6 cellular contexts compared by ENCODE assay signal in genomic region chr20:40694246-40694645, GRCh38. TPM values are rescaled to one million over a fixed set of nuclear protein-coding genes. Genes with fewer than 3 reads are reported as not detected.
"Had no signal": no experiment of that assay in that cellular context is flagged by ENCODE, and none has a peak within 500 bp of the region (broad histone marks: within the 10 kb centered on the region; RNA-seq: fewer than 3 reads in every experiment).

No MANE protein-coding gene starts in this region.

- H3K4me3 ChIP-seq: GM23248, K562 had no signal

- ATAC-seq: K562 had no signal

- H3K4me3 Mint-ChIP-seq: H9 had no signal

- H3K27ac Mint-ChIP-seq: H9 had no signal

- H3K27ac ChIP-seq: GM23248, HL-60 had no signal

- H2AFZ ChIP-seq: GM23248 had no signal

- H3K9ac ChIP-seq: GM23248 had no signal

- DNase-seq: GM23248, HCEC 1CT, IMR-90 had no signal

RNA-seq across cellular contexts. Expression of gene MAFB, which starts 5.2 kb away (rescaled TPM):
- total RNA-seq: IMR-90 had no signal
- polyA plus RNA-seq: K562 had no signal
